ENCODE assay signal across 13 cellular contexts in the genomic region with DNA sequence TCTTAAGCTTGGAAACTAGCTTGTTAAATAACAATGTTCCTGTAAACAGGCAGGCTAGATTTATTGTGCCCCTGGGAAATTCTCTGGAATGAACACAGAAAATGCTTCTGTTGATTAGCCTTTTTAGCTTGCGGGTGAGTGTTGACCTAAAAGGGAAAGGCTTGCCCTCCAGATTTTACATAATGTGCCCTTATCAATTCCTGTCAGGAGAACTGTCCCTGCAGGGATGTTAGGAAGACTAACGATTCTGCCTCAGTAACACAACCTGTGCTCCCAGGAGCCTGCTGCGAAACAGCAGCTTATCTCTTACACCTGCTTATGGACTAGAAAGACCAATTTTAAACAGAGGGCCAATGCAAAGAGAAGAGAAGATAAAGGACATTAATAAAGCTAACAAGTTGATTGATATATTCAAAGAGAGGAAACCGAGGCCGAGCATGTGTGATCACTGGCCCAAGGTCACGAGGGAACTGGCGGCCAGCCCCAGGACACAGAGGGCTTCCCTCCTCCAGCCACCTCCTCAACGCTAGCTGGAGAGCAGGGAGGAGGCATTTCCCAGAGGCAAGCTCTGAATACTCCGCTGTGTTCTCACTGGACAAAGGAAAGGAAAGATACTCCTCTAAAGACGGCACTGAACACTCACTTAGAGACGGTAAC. TPM values are rescaled to one million over a fixed set of nuclear protein-coding genes. Genes with fewer than 3 reads are reported as not detected.
DNase-seq lines count a peak whose midpoint lies in the region; ATAC-seq and TF ChIP-seq lines count a peak whose summit lies in the region.
"Had no signal": no experiment of that assay in that cellular context is flagged by ENCODE, and none has a peak within 500 bp of the region (broad histone marks: within the 10 kb centered on the region; RNA-seq: fewer than 3 reads in every experiment).

No MANE protein-coding gene starts in this region.

- H3K4me3 ChIP-seq in adipocyte (ENCODE audit: low read length) (peak overlapping the region; percentile 6), colonic mucosa (no peak overlapping the region)
- H3K4me3 ChIP-seq: breast epithelium had no signal

- CTCF ChIA-PET in Calu3 (lab: Charles Lee) = no interaction called here

- H3K27ac ChIP-seq in colonic mucosa = no peak overlapping the region

- peaks cover 4% of the 10 kb centered on the region for H3K27me3 Mint-ChIP-seq in progenitor cell of endocrine pancreas
- H3K27me3 Mint-ChIP-seq in Calu3 (ENCODE audit: unreplicated experiment) = no peaks in the 10 kb centered on the region

- no peaks in the 10 kb centered on the region for H3K36me3 ChIP-seq in adipocyte (ENCODE audit: control insufficient read depth, insufficient read depth, low read length, severe bottlenecking)
- no peaks in the 10 kb centered on the region for H3K36me3 ChIP-seq in colonic mucosa
- H3K36me3 ChIP-seq: breast epithelium had no signal

- no TSS peak for BruUV-seq in Calu3 (replicated peaks; lab: Mats Ljungman, UMichigan)

- H3K36me3 Mint-ChIP-seq in progenitor cell of endocrine pancreas (ENCODE audit: insufficient read depth) (no peaks in the 10 kb centered on the region), Calu3 (ENCODE audit: insufficient read depth, unreplicated experiment) (no peaks in the 10 kb centered on the region)
- H3K36me3 Mint-ChIP-seq: natural killer cell treated with Interleukin-12 subunit alpha and Interleukin-12 subunit beta and Interleukin-15 and Interleukin-18, amount 100 ng/mL, for 72 hours had no signal

- H3K27ac Mint-ChIP-seq in progenitor cell of endocrine pancreas (peak overlapping the region; percentile 94), Calu3 (ENCODE audit: unreplicated experiment) (no peak overlapping the region)
- H3K27ac Mint-ChIP-seq: B cell; natural killer cell treated with Interleukin-12 subunit alpha and Interleukin-12 subunit beta and Interleukin-15 and Interleukin-18, amount 100 ng/mL, for 72 hours had no signal

- H3K9ac ChIP-seq in adipocyte (ENCODE audit: low read length) = no peak overlapping the region
- H3K9ac ChIP-seq in colonic mucosa (ENCODE audit: low read depth in 2 of 2, low read length in 2 of 2) = no peak overlapping the region

- peaks cover 2% of the 10 kb centered on the region for H3K27me3 ChIP-seq in adipocyte (replicated peaks; ENCODE audit: control insufficient read depth, insufficient read depth, low read length)
- H3K27me3 ChIP-seq in colonic mucosa = no peaks in the 10 kb centered on the region
- H3K27me3 ChIP-seq: breast epithelium had no signal

- no peak for TF ChIP-seq CTCF in progenitor cell of endocrine pancreas (IDR thresholded peaks at IDR 0.05; ENCODE audit: unreplicated experiment)
- no peak for TF ChIP-seq CTCF in Calu3 (IDR thresholded peaks at IDR 0.05; ENCODE audit: unreplicated experiment)
- TF ChIP-seq CTCF in colonic mucosa (IDR thresholded peaks at IDR 0.05) = no peak

- peak overlapping the region; percentile 14 for H3K4me3 Mint-ChIP-seq in progenitor cell of endocrine pancreas (ENCODE audit: low read depth)
- H3K4me3 Mint-ChIP-seq in Calu3 (ENCODE audit: low read depth, unreplicated experiment) = no peak overlapping the region
- H3K4me3 Mint-ChIP-seq: B cell; natural killer cell treated with Interleukin-12 subunit alpha and Interleukin-12 subunit beta and Interleukin-15 and Interleukin-18, amount 100 ng/mL, for 72 hours had no signal

- peaks cover 46% of the 10 kb centered on the region for H3K4me1 Mint-ChIP-seq in progenitor cell of endocrine pancreas (ENCODE audit: low read depth)
- no peaks in the 10 kb centered on the region for H3K4me1 Mint-ChIP-seq in Calu3 (ENCODE audit: low read depth, unreplicated experiment)
- H3K4me1 Mint-ChIP-seq: B cell had no signal

- DNase-seq in Ammon's horn (ENCODE audit: low spot score) (peak; percentile 68), adipocyte (ENCODE audit: low read depth) (no peak), left cardiac atrium (peak; percentile 47), progenitor cell of endocrine pancreas (ENCODE audit: low spot score, unreplicated experiment) (peak; percentile 15), Calu3 (no peak), activated gamma-delta T cell (lab: John Stamatoyannopoulos, UW) (no peak), colonic mucosa (no peak)
- DNase-seq: activated CD4-positive, alpha-beta T cell treated with anti-CD3 and anti-CD28 coated beads, Interleukin-2, amount 50 U/mL, for 48 hours; SHP77 treated with DMSO at 0.1 percent for 48 hours had no signal

- H3K9me3 ChIP-seq in adipocyte (ENCODE audit: control insufficient read depth, low read length) (no peaks in the 10 kb centered on the region), colonic mucosa (no peaks in the 10 kb centered on the region)
- H3K9me3 ChIP-seq: breast epithelium had no signal

- H3K9me3 Mint-ChIP-seq in progenitor cell of endocrine pancreas (ENCODE audit: low read depth) (no peaks in the 10 kb centered on the region), Calu3 (ENCODE audit: low read depth, unreplicated experiment) (no peaks in the 10 kb centered on the region)
- H3K9me3 Mint-ChIP-seq: natural killer cell treated with Interleukin-12 subunit alpha and Interleukin-12 subunit beta and Interleukin-15 and Interleukin-18, amount 100 ng/mL, for 72 hours had no signal

- H3K4me1 ChIP-seq in adipocyte (ENCODE audit: control insufficient read depth, insufficient read depth, low read length) (peaks cover 20% of the 10 kb centered on the region), colonic mucosa (no peaks in the 10 kb centered on the region)
- H3K4me1 ChIP-seq: breast epithelium had no signal

- peak; percentile 67 to 78 for ATAC-seq in left cardiac atrium
- no peak for ATAC-seq in HG02642 (IDR thresholded peaks at IDR 0.05; ENCODE audit: poor library complexity, unreplicated experiment)
- ATAC-seq: natural killer cell treated with Interleukin-12 subunit alpha and Interleukin-12 subunit beta and Interleukin-15 and Interleukin-18, amount 100 ng/mL, for 72 hours had no signal

- intact Hi-C loops in left cardiac atrium (cut with DNase I) (no loop called here), Calu3 (cut with micrococcal nuclease; ENCODE audit: unreplicated experiment) (no loop called here), colonic mucosa (cut with DNase I) (no loop called here)

RNA-seq across cellular contexts. Expression of a gene that starts 48.4 kb away (rescaled TPM):
- total RNA-seq in left cardiac atrium (10 to 100 TPM; 85.2 to 95.9 TPM), progenitor cell of endocrine pancreas (167 and 172 TPM in 2 replicates), Calu3 (2022) (37.4 and 44.3 TPM in 2 replicates), colonic mucosa (10 to 100 TPM; 47.2 to 70.1 TPM)

Comparison
In these comparisons a context has a peak if more than half of its experiments do, and no peak if none do; other contexts are left out.
1. DNase-seq: peak in Ammon's horn (single experiment), left cardiac atrium (single experiment) and progenitor cell of endocrine pancreas (single experiment); none in adipocyte (single experiment), Calu3 (single experiment), activated gamma-delta T cell (single experiment) and colonic mucosa (single experiment).